Comparison of ENCODE assay signal across 8 cellular contexts in genomic region chr16:68396481-68396880, GRCh38. TPM values are rescaled to one million over a fixed set of nuclear protein-coding genes. Genes with fewer than 3 reads are reported as not detected.
DNase-seq lines count a peak whose midpoint lies in the region; ATAC-seq and TF ChIP-seq lines count a peak whose summit lies in the region.

No MANE protein-coding gene starts in this region.

- H3K4me3 Mint-ChIP-seq in chondrocyte (ENCODE audit: unreplicated experiment) (no peak overlapping the region), nephron (no peak overlapping the region)

- H3K27me3 Mint-ChIP-seq in chondrocyte (ENCODE audit: low read depth) = no peaks in the 10 kb centered on the region
- peaks cover 15% of the 10 kb centered on the region for H3K27me3 Mint-ChIP-seq in nephron (ENCODE audit: low read depth)

- no peak overlapping the region for H3K27ac ChIP-seq in vagina

- intact Hi-C loops in vagina (cut with DNase I) = no loop called here

- peaks cover 3% of the 10 kb centered on the region for H3K4me1 Mint-ChIP-seq in chondrocyte (ENCODE audit: low read depth)
- peaks cover 14% of the 10 kb centered on the region for H3K4me1 Mint-ChIP-seq in nephron

- no peak for ATAC-seq in GM21529 (IDR thresholded peaks at IDR 0.05; ENCODE audit: unreplicated experiment)
- ATAC-seq in HG03457 (IDR thresholded peaks at IDR 0.05; ENCODE audit: unreplicated experiment) = no peak

- TF ChIP-seq CTCF in chondrocyte (IDR thresholded peaks at IDR 0.05) (peak; percentile 75), nephron (IDR thresholded peaks at IDR 0.05; ENCODE audit: unreplicated experiment in 3 of 3) (peak; percentile 38 to 60 (median 45)), vagina (IDR thresholded peaks at IDR 0.05) (peak in 2 of 3 experiments; percentile 22 to 43)

- no peaks in the 10 kb centered on the region for H3K36me3 Mint-ChIP-seq in chondrocyte (ENCODE audit: low read depth)
- H3K36me3 Mint-ChIP-seq in nephron (ENCODE audit: low read depth) = no peaks in the 10 kb centered on the region

- H3K9me3 ChIP-seq in vagina = no peaks in the 10 kb centered on the region

- H3K4me3 ChIP-seq in vagina = no peak overlapping the region

- no peaks in the 10 kb centered on the region for H3K27me3 ChIP-seq in vagina

- H3K36me3 ChIP-seq in vagina = no peaks in the 10 kb centered on the region

- TF ChIP-seq POLR2A in vagina (IDR thresholded peaks at IDR 0.05) = no peak

- H3K27ac Mint-ChIP-seq in chondrocyte (ENCODE audit: unreplicated experiment) = no peak overlapping the region
- no peak overlapping the region for H3K27ac Mint-ChIP-seq in nephron

- DNase-seq in CD1c-positive myeloid dendritic cell (ENCODE audit: extremely low spot score) (peak; percentile 48), H4 (ENCODE audit: low spot score) (peak; percentile 31), UCSD-AML1 (lab: John Stamatoyannopoulos, UW; ENCODE audit: unreplicated experiment) (peak; percentile 22), chondrocyte (ENCODE audit: low spot score) (peak; percentile 29), vagina (ENCODE audit: extremely low spot score in 2 of 2) (no peak)

- H3K4me1 ChIP-seq in vagina = no peaks in the 10 kb centered on the region

- peaks cover 3% of the 10 kb centered on the region for H3K9me3 Mint-ChIP-seq in chondrocyte (ENCODE audit: low read depth)
- no peaks in the 10 kb centered on the region for H3K9me3 Mint-ChIP-seq in nephron

RNA-seq across cellular contexts. Expression of gene SMPD3, which starts 51.8 kb away (rescaled TPM):
- not detected in 2 replicates for total RNA-seq in H4 (2014; rRNA removed; shearing (Covaris generic))
- total RNA-seq in chondrocyte (0.07 TPM in 1 of 3 replicates, not detected in the others), vagina (3.4 TPM)

Comparison
In these comparisons a context has a peak if more than half of its experiments do, and no peak if none do; other contexts are left out.
1. DNase-seq: peak in CD1c-positive myeloid dendritic cell (single experiment), H4 (single experiment), UCSD-AML1 (single experiment) and chondrocyte (single experiment); none in vagina (0 of 2).
2. Peak in every context shown above with its lines, with median percentiles within 50 percentile points of each other: CTCF ChIP-seq.